ENCODE assay signal across 29 cellular contexts in genomic region chr2:238692562-238692961, GRCh38.
"Had no signal": no experiment of that assay in that cellular context is flagged by ENCODE, and none has a peak within 500 bp of the region (broad histone marks: within the 10 kb centered on the region; RNA-seq: fewer than 3 reads in every experiment).

No MANE protein-coding gene starts in this region.

- DNase-seq: colonic mucosa; effector CD8-positive, alpha-beta T cell; endodermal cell; foreskin melanocyte; left cardiac atrium; left lung; mesendoderm; midbrain; naive thymus-derived CD4-positive, alpha-beta T cell; nucleus accumbens; ovary; posterior cingulate gyrus; stimulated activated CD4-positive, alpha-beta T cell treated with anti-CD3 and anti-CD28 coated beads, Interleukin-12 subunit alpha, Interleukin-12 subunit beta, amount 100 ng/mL, for 4 hours; stimulated activated CD4-positive, alpha-beta T cell treated with anti-CD3 and anti-CD28 coated beads, Interleukin-2, amount 100 ng/mL, for 24 hours; stimulated activated CD4-positive, alpha-beta T cell treated with anti-CD3 and anti-CD28 coated beads, Interleukin-4, amount 100 ng/mL, for 24 hours; stimulated activated naive CD4-positive, alpha-beta T cell treated with Interleukin-2 at 50 U/mL for 16 hours; stomach; testis had no signal

- H3K9me3 ChIP-seq: colonic mucosa, left lung, ovary, right lobe of liver, stomach, testis, tibial artery had no signal

- H3K4me2 ChIP-seq: neural progenitor cell, smooth muscle cell had no signal

- H3K36me3 Mint-ChIP-seq: naive thymus-derived CD4-positive, alpha-beta T cell; neural progenitor cell; stimulated activated effector memory CD8-positive, alpha-beta T cell treated with anti-CD3 and anti-CD28 coated beads, Interleukin-12 subunit alpha, Interleukin-12 subunit beta, amount 100 ng/mL, for 72 hours; type B pancreatic cell had no signal

- H2AFZ ChIP-seq: neural progenitor cell had no signal

- H3K9ac ChIP-seq: neural progenitor cell had no signal

- H3K4me1 ChIP-seq: colonic mucosa, left lung, neural progenitor cell, testis, tibial artery had no signal

- H3K4me3 Mint-ChIP-seq: central memory CD8-positive, alpha-beta T cell; dendritic cell treated with granulocyte-macrophage colony-stimulating factor and Interleukin-4, amounts not matched to agents 40 ng/mL and 50 ng/mL, for 4 days; endodermal cell; naive thymus-derived CD4-positive, alpha-beta T cell; nephron; neural progenitor cell; stimulated activated effector memory CD8-positive, alpha-beta T cell treated with anti-CD3 and anti-CD28 coated beads, Interleukin-12 subunit alpha, Interleukin-12 subunit beta, amount 100 ng/mL, for 72 hours; type B pancreatic cell had no signal

- H3K4me1 Mint-ChIP-seq: central memory CD8-positive, alpha-beta T cell; endodermal cell; naive thymus-derived CD4-positive, alpha-beta T cell; stimulated activated effector memory CD8-positive, alpha-beta T cell treated with anti-CD3 and anti-CD28 coated beads, Interleukin-12 subunit alpha, Interleukin-12 subunit beta, amount 100 ng/mL, for 72 hours had no signal

- H3K27ac Mint-ChIP-seq: dendritic cell treated with granulocyte-macrophage colony-stimulating factor and Interleukin-4, amounts not matched to agents 40 ng/mL and 50 ng/mL, for 4 days; endodermal cell; naive thymus-derived CD4-positive, alpha-beta T cell; neural progenitor cell; stimulated activated effector memory CD8-positive, alpha-beta T cell treated with anti-CD3 and anti-CD28 coated beads, Interleukin-12 subunit alpha, Interleukin-12 subunit beta, amount 100 ng/mL, for 72 hours; type B pancreatic cell had no signal

- H3K4me3 ChIP-seq: colonic mucosa, left lung, neural progenitor cell, ovary, right lobe of liver, smooth muscle cell, stomach, testis, tibial artery had no signal

- H3K36me3 ChIP-seq: colonic mucosa, left lung, neural progenitor cell, ovary, right lobe of liver, stomach, tibial artery had no signal

- ATAC-seq: esophagus mucosa; left cardiac atrium; left lung; naive thymus-derived CD4-positive, alpha-beta T cell; right lobe of liver; stimulated activated effector memory CD8-positive, alpha-beta T cell treated with anti-CD3 and anti-CD28 coated beads, Interleukin-12 subunit alpha, Interleukin-12 subunit beta, amount 100 ng/mL, for 72 hours had no signal

- H3K27ac ChIP-seq: colonic mucosa, epithelial cell of prostate, left lung, neural progenitor cell, ovary, right lobe of liver, stomach, testis, tibial artery had no signal

- H3K9me3 Mint-ChIP-seq: central memory CD8-positive, alpha-beta T cell; dendritic cell treated with granulocyte-macrophage colony-stimulating factor and Interleukin-4, amounts not matched to agents 40 ng/mL and 50 ng/mL, for 4 days; endodermal cell; naive thymus-derived CD4-positive, alpha-beta T cell; nephron; neural progenitor cell; stimulated activated effector memory CD8-positive, alpha-beta T cell treated with anti-CD3 and anti-CD28 coated beads, Interleukin-12 subunit alpha, Interleukin-12 subunit beta, amount 100 ng/mL, for 72 hours; type B pancreatic cell had no signal

- H3K27me3 ChIP-seq: colonic mucosa, left lung, neural progenitor cell, ovary, right lobe of liver, testis had no signal
